ENCODE assay signal across 1 cellular context in the genomic region with DNA sequence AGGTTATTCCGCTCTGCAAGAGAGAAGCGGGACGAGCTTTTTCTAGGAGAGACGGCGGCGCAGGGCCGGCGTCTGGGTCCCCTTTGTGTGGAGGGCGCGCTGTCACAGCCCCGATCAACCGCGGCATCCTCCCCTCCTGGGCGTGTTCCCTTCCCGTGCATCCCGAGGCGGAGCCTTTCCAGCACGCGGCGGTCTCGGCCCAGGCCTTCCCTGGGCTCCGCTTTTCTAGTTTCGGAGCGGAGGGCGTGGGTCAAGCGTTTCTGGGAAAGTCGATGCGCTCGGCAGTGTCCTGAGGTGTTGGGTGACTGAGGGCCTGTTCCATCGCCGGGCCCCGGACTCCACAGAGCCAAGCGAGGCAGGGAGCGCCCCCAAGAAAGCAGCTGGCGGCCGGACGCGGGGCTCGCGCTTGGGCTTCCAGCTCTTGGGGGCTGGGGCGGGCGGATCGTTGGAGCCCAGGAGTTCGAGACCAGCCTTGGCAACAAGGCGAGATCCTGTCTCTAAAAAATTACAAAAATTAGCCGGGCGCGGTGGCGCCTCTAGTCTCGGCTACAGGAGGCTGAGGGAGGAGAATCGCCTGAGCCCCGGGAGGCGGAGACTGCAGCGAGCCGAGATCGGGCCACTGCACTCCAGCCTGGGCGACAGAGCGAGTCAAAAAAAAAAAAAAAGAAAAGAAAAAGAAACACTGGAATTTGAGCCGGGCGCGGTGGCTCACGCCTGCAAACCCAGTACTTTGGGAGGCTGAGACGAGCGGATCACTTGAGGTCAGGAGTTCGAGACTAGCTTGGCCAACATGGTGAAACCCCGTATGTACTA.
A peak's percentile ranks its signal among the peaks of the same experiment; 100 is the strongest.
TF ChIP-seq lines count a peak whose summit lies in the region.

No MANE protein-coding gene starts in this region.

TF ChIP-seq in H1, 55 proteins besides CTCF, POLR2A, EP300 and RAD21:
- TF ChIP-seq FOSL1 (IDR thresholded peaks at IDR 0.05; ENCODE audit: insufficient read depth, low read depth, low read length), result no peak
- TF ChIP-seq, protein P1, sequence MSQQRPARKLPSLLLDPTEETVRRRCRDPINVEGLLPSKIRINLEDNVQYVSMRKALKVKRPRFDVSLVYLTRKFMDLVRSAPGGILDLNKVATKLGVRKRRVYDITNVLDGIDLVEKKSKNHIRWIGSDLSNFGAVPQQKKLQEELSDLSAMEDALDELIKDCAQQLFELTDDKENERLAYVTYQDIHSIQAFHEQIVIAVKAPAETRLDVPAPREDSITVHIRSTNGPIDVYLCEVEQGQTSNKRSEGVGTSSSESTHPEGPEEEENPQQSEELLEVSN (IDR thresholded peaks at IDR 0.05), result peak; percentile 88
- TF ChIP-seq CTBP2 (IDR thresholded peaks at IDR 0.05; ENCODE audit: borderline replicate concordance, insufficient read depth, insufficient read length, low read length), result no peak
- TF ChIP-seq RNF2 (IDR thresholded peaks at IDR 0.05; ENCODE audit: borderline replicate concordance, low read depth, low read length, missing control alignments, poor library complexity, severe bottlenecking), result no peak
- peak; percentile 65 for TF ChIP-seq KDM4A (IDR thresholded peaks at IDR 0.05; ENCODE audit: low read depth, low read length, severe bottlenecking)
- TF ChIP-seq, protein P2, sequence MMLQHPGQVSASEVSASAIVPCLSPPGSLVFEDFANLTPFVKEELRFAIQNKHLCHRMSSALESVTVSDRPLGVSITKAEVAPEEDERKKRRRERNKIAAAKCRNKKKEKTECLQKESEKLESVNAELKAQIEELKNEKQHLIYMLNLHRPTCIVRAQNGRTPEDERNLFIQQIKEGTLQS (IDR thresholded peaks at IDR 0.05; ENCODE audit: insufficient read depth, low read depth, low read length), result no peak
- no peak for TF ChIP-seq BRCA1 (IDR thresholded peaks at IDR 0.05; ENCODE audit: low read depth, low read length)
- TF ChIP-seq SIN3A (conservative IDR thresholded peaks at IDR 0.05 in 1 of 2, IDR thresholded peaks at IDR 0.05 in 1 of 2; ENCODE audit: low read depth in 1 of 2, low read length in 2 of 2), result peak in 1 of 2 experiments; percentile 13; a peak in 1 of 4 replicates
- no peak for TF ChIP-seq BCL11A (IDR thresholded peaks at IDR 0.05; ENCODE audit: low read depth in 2 of 2, low read length in 2 of 2)
- TF ChIP-seq, protein P3, sequence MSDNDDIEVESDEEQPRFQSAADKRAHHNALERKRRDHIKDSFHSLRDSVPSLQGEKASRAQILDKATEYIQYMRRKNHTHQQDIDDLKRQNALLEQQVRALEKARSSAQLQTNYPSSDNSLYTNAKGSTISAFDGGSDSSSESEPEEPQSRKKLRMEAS (IDR thresholded peaks at IDR 0.05), result peak; percentile 65; the same call in 1 of the 2 replicates
- TF ChIP-seq KDM1A (IDR thresholded peaks at IDR 0.05; ENCODE audit: borderline replicate concordance, low read length), result no peak
- no peak for TF ChIP-seq RXRA (IDR thresholded peaks at IDR 0.05; ENCODE audit: insufficient read depth, low read depth, low read length)
- TF ChIP-seq CBX5 (IDR thresholded peaks at IDR 0.05; ENCODE audit: low read depth, low read length), result no peak
- TF ChIP-seq ZNF274 (IDR thresholded peaks at IDR 0.05; ENCODE audit: borderline replicate concordance, extremely low read depth, low read length), result no peak
